Comparison of ENCODE assay signal across 21 cellular contexts in genomic region chr12:53530920-53531319, GRCh38. TPM values are rescaled to one million over a fixed set of nuclear protein-coding genes. Genes with fewer than 3 reads are reported as not detected.
DNase-seq lines count a peak whose midpoint lies in the region; ATAC-seq, FAIRE-seq and TF ChIP-seq lines count a peak whose summit lies in the region.
"Had no signal": no experiment of that assay in that cellular context is flagged by ENCODE, and none has a peak within 500 bp of the region (broad histone marks: within the 10 kb centered on the region; RNA-seq: fewer than 3 reads in every experiment).

No MANE protein-coding gene starts in this region.

- H2AFZ ChIP-seq in HCT116 (ENCODE audit: low read depth, low read length, poor library complexity, severe bottlenecking) = no peak overlapping the region

- no peak for TF ChIP-seq RAD21 in HCT116 (IDR thresholded peaks at IDR 0.05; ENCODE audit: low read depth)

- CTCF ChIA-PET in HCT116 (lab: Charles Lee) = interaction anchor here (0.7 kb wide), 1 partner anchor 723 kb away, joined by 4 read pairs; no protein-coding TSS in a partner anchor

- no peak overlapping the region for H3K27ac ChIP-seq in HCT116 (ENCODE audit: low read depth, low read length)
- H3K27ac ChIP-seq in SJSA1 = no peak overlapping the region
- H3K27ac ChIP-seq: BLaER1 treated with 17β-estradiol and CSF1 and Interleukin-3, amounts not matched to agents 10 nM and 100 nM had no signal

- BruUV-seq in HCT116 (replicated peaks; lab: Mats Ljungman, UMichigan) = no TSS peak

- H3K9me3 ChIP-seq in HCT116 (ENCODE audit: control insufficient read depth in 1 of 2, insufficient read depth in 1 of 2, low read depth in 1 of 2, low read length in 2 of 2) = no peaks in the 10 kb centered on the region
- H3K9me3 ChIP-seq in SJSA1 (replicated peaks) = no peaks in the 10 kb centered on the region
- H3K9me3 ChIP-seq: BLaER1 treated with 17β-estradiol and CSF1 and Interleukin-3, amounts not matched to agents 10 nM and 100 nM had no signal

- H3K9me2 ChIP-seq in HCT116 (ENCODE audit: insufficient read depth) = no peaks in the 10 kb centered on the region

- no peaks in the 10 kb centered on the region for H4K20me1 ChIP-seq in HCT116 (ENCODE audit: insufficient read depth)

- H3K9ac ChIP-seq in HCT116 (ENCODE audit: low read length) = no peak overlapping the region
- H3K9ac ChIP-seq: BLaER1 treated with 17β-estradiol and CSF1 and Interleukin-3, amounts not matched to agents 10 nM and 100 nM had no signal

- H3K4me2 ChIP-seq in HCT116 (ENCODE audit: low read length) = peak overlapping the region; percentile 48
- H3K4me2 ChIP-seq: BLaER1 treated with 17β-estradiol and CSF1 and Interleukin-3, amounts not matched to agents 10 nM and 100 nM had no signal

- FAIRE-seq in urothelium cell line (lab: Jason Lieb, UNC) = no peak
- FAIRE-seq: endothelial cell of umbilical vein, kidney had no signal

- intact Hi-C loops in HCT116 (cut with micrococcal nuclease) = no loop called here

- H3K4me1 ChIP-seq in HCT116 (ENCODE audit: control insufficient read depth in 1 of 2, insufficient read depth in 2 of 2, low read length in 2 of 2) = peaks cover 0 to 12% of the 10 kb centered on the region in 2 experiments; a peak in 2 of 4 replicates
- H3K4me1 ChIP-seq in SJSA1 (replicated peaks) = peaks cover 7% of the 10 kb centered on the region

- TF ChIP-seq POLR2A in HCT116 (IDR thresholded peaks at IDR 0.05; ENCODE audit: borderline replicate concordance, extremely low read depth, insufficient read depth, insufficient read length) = no peak

- TF ChIP-seq CTCF in HCT116 (IDR thresholded peaks at IDR 0.05 in 2 of 3, conservative IDR thresholded peaks at IDR 0.05 in 1 of 3; ENCODE audit: borderline replicate concordance in 1 of 3, insufficient read depth in 1 of 3, low read depth in 2 of 3, low read length in 2 of 3) = no peak

- DNase-seq in HCT116 (ENCODE audit: low read depth, low spot score) (peak; percentile 16), SJSA1 (ENCODE audit: low read depth in 1 of 2, low spot score in 2 of 2) (peak; percentile 18 to 53), urothelium cell line (ENCODE audit: low spot score) (peak; percentile 18), NCI-H146 treated with DMSO at 0.1 percent for 48 hours (lab: John Stamatoyannopoulos, UW; ENCODE audit: unreplicated experiment) (no peak), iPS-NIHi11 (ENCODE audit: low spot score) (no peak)
- DNase-seq: activated B cell treated with CpG ODN at 0.5 μM for 24 hours; activated CD4-positive, alpha-beta memory T cell treated with anti-CD3 and anti-CD28 coated beads, Interleukin-2, amount 10 ng/mL, durations not matched to agents 7 days and 5 days; activated naive CD4-positive, alpha-beta T cell treated with anti-CD3 and anti-CD28 coated beads, Interleukin-2, amount 50 U/mL, for 16 hours; activated T-cell treated with anti-CD3 and anti-CD28 coated beads, Interleukin-2, amount 50 U/mL, for 24 hours; kidney; MM.1S; naive thymus-derived CD8-positive, alpha-beta T cell; NCI-H1694 treated with DMSO at 0.1 percent for 48 hours; NK-92 treated with Interleukin-12 subunit alpha and Interleukin-12 subunit beta, amount 100 ng/mL, for 24 hours; stimulated activated CD4-positive, alpha-beta T cell treated with anti-CD3 and anti-CD28 coated beads, Interleukin-4, amount 100 ng/mL, for 24 hours had no signal

- no peaks in the 10 kb centered on the region for H3K79me2 ChIP-seq in HCT116 (ENCODE audit: insufficient read depth, low read length)

- ATAC-seq in HCT116 (peak; percentile 81; the same call in 1 of the 2 replicates), esophagus mucosa (peak; percentile 33), GM18861 (IDR thresholded peaks at IDR 0.05; ENCODE audit: unreplicated experiment) (no peak)
- ATAC-seq: naive thymus-derived CD8-positive, alpha-beta T cell had no signal

- RAD21 ChIA-PET in HCT116 (lab: Charles Lee; ENCODE audit: low non-redundant PET in 1 of 2, low total read pairs in 2 of 2, uncharacterized antibody in 2 of 2, unreplicated experiment in 2 of 2) = no interaction called here

- H3K27me3 ChIP-seq in HCT116 (ENCODE audit: insufficient read depth, low read length) (no peaks in the 10 kb centered on the region), SJSA1 (replicated peaks) (no peaks in the 10 kb centered on the region)
- H3K27me3 ChIP-seq: BLaER1 treated with 17β-estradiol and CSF1 and Interleukin-3, amounts not matched to agents 10 nM and 100 nM had no signal

- H3K4me3 ChIP-seq in HCT116 (replicated peaks in 1 of 2; ENCODE audit: low read depth in 1 of 2, low read length in 2 of 2) (no peak overlapping the region), SJSA1 (no peak overlapping the region)
- H3K4me3 ChIP-seq: BLaER1 treated with 17β-estradiol and CSF1 and Interleukin-3, amounts not matched to agents 10 nM and 100 nM had no signal

- peaks cover 18 to 26% of the 10 kb centered on the region in 2 experiments for H3K36me3 ChIP-seq in HCT116 (ENCODE audit: control insufficient read depth in 1 of 2, insufficient read depth in 2 of 2, low read length in 2 of 2)
- H3K36me3 ChIP-seq in SJSA1 = peaks cover 53% of the 10 kb centered on the region

- POLR2A ChIA-PET in HCT116 (lab: Charles Lee) = no interaction called here

TF ChIP-seq in HCT116, 20 proteins besides CTCF, POLR2A, EP300 and RAD21:
- TF ChIP-seq REST (IDR thresholded peaks at IDR 0.05; ENCODE audit: low read depth) (no peak), TCF7L2 (IDR thresholded peaks at IDR 0.05; ENCODE audit: borderline replicate concordance, extremely low read depth, insufficient read depth, insufficient read length) (no peak), FOSL1 (IDR thresholded peaks at IDR 0.05; ENCODE audit: low read depth) (0 out of 2 replicates have a peak, but pooled peaks have one; percentile 27), ZFX (IDR thresholded peaks at IDR 0.05) (no peak)

RNA-seq across cellular contexts. Expression of gene NPFF, which starts 23.6 kb away (rescaled TPM):
- total RNA-seq in HCT116 (2021; ENCODE audit: unreplicated experiment) (not detected), esophagus mucosa (not detected)
- 0.18 and 0.22 TPM in 2 replicates for polyA plus RNA-seq in HCT116 (2012)
- total RNA-seq in SJSA1 (2014; rRNA removed; shearing (Covaris generic)) = not detected in 2 replicates
- total RNA-seq: activated B cell treated with CpG ODN at 0.5 μM for 24 hours; activated CD4-positive, alpha-beta memory T cell treated with anti-CD3 and anti-CD28 coated beads, Interleukin-2, amount 10 ng/mL, durations not matched to agents 7 days and 5 days; endothelial cell of umbilical vein; kidney; lung microvascular endothelial cell; naive thymus-derived CD8-positive, alpha-beta T cell; subcutaneous adipose tissue had no signal
- polyA plus RNA-seq: endothelial cell of umbilical vein; naive thymus-derived CD8-positive, alpha-beta T cell had no signal

RNA-seq across cellular contexts. Expression of gene TARBP2, which starts 29.8 kb away (rescaled TPM):
- total RNA-seq in HCT116 (2021; ENCODE audit: unreplicated experiment) = 40.1 TPM
- polyA plus RNA-seq in HCT116 (2012) = 36.9 and 47.0 TPM in 2 replicates
- total RNA-seq in SJSA1 (2014; rRNA removed; shearing (Covaris generic)) = 38.3 and 39.0 TPM in 2 replicates
- total RNA-seq in esophagus mucosa = 19.3 TPM

RNA-seq across cellular contexts. Expression of gene MAP3K12, which starts 31.7 kb away (rescaled TPM):
- 16.3 TPM for total RNA-seq in HCT116 (2021; ENCODE audit: unreplicated experiment)
- 12.8 and 17.1 TPM in 2 replicates for polyA plus RNA-seq in HCT116 (2012)
- total RNA-seq in SJSA1 (2014; rRNA removed; shearing (Covaris generic)) = 6.7 and 8.6 TPM in 2 replicates
- total RNA-seq in esophagus mucosa = 2.0 TPM

Comparison
In these comparisons a context has a peak if more than half of its experiments do, and no peak if none do; other contexts are left out.
1. DNase-seq: peak in HCT116 (single experiment), SJSA1 (2 of 2) and urothelium cell line (single experiment); none in NCI-H146 treated with DMSO at 0.1 percent for 48 hours (single experiment) and iPS-NIHi11 (single experiment).